In genomic region chr11:130638624-130639023, GRCh38 we compare ENCODE assay signal across 1 cellular context.
TF ChIP-seq lines count a peak whose summit lies in the region.

No MANE protein-coding gene starts in this region.

TF ChIP-seq in A549, 52 proteins besides CTCF, POLR2A, EP300 and RAD21 (continued from another document):
- no peak for TF ChIP-seq SMC3 (IDR thresholded peaks at IDR 0.05)
